Comparison of ENCODE assay signal across 9 cellular contexts in the genomic region with DNA sequence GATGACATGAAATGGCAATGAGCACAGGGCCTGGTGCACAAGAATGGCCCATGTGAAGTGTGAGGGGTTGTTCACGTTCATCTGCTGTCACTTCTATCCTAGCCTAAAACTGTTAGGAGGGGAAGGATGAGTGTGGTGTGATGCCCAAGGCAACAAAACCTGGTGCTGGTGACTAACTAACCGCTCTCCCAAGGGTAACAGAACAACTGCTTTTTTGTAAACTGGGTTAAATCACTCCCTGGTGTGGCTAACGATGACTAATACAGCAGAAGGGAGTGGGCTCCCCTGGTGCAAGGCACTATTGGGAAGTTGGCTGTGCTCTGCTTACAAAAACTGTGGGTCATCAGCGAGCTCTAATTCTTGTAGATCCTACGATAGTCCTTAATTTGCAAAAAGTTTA.
DNase-seq lines count a peak whose midpoint lies in the region; ATAC-seq and TF ChIP-seq lines count a peak whose summit lies in the region.
"Had no signal": no experiment of that assay in that cellular context is flagged by ENCODE, and none has a peak within 500 bp of the region (broad histone marks: within the 10 kb centered on the region; RNA-seq: fewer than 3 reads in every experiment).

No MANE protein-coding gene starts in this region.

- no peak overlapping the region for H3K18ac ChIP-seq in IMR-90 (ENCODE audit: low read depth, low read length)

- no peak for TF ChIP-seq CTCF in IMR-90 (conservative IDR thresholded peaks at IDR 0.05; ENCODE audit: low read depth, low read length)
- no peak for TF ChIP-seq CTCF in fibroblast of pulmonary artery (IDR thresholded peaks at IDR 0.05; ENCODE audit: low read length, missing control alignments)

- POLR2A ChIA-PET in IMR-90 (lab: Charles Lee; ENCODE audit: unreplicated experiment), result no interaction called here

- TF ChIP-seq POLR2A in IMR-90 (IDR thresholded peaks at IDR 0.05; ENCODE audit: low read depth, low read length), result no peak

- no peak overlapping the region for H4K91ac ChIP-seq in IMR-90 (ENCODE audit: insufficient read depth, low read depth, low read length)

- BruUV-seq in IMR-90 (replicated peaks; lab: Mats Ljungman, UMichigan), result no TSS peak

- H3K79me1 ChIP-seq in IMR-90 (ENCODE audit: low read depth in 1 of 2, low read length in 2 of 2), result no peaks in the 10 kb centered on the region

- peaks cover 5% of the 10 kb centered on the region; the same call in 1 of the 2 replicates for H3K9me1 ChIP-seq in IMR-90 (ENCODE audit: insufficient read depth, low read length)

- no peak overlapping the region for H3K23ac ChIP-seq in IMR-90 (ENCODE audit: low read depth, low read length)

- no peak overlapping the region for H4K5ac ChIP-seq in IMR-90 (ENCODE audit: low read depth, low read length)

- H2BK5ac ChIP-seq in IMR-90 (ENCODE audit: low read depth, low read length, poor library complexity, severe bottlenecking), result no peak overlapping the region

- peak overlapping the region; percentile 56 for H2BK120ac ChIP-seq in IMR-90 (ENCODE audit: low read depth, low read length)

- H3K36me3 ChIP-seq in IMR-90 (ENCODE audit: control insufficient read depth, insufficient read depth, low read length), result no peaks in the 10 kb centered on the region
- H3K36me3 ChIP-seq: thyroid gland had no signal

- dilution Hi-C loops in IMR-90 (cut with HindIII; ENCODE audit: low sequenced_read_pairs, unreplicated experiment), result no loop called here

- H2BK15ac ChIP-seq in IMR-90 (ENCODE audit: low read depth, low read length), result no peak overlapping the region

- ATAC-seq in GM21447 (IDR thresholded peaks at IDR 0.05; ENCODE audit: unreplicated experiment), result peak; percentile 57
- ATAC-seq in IMR-90 (ENCODE audit: low read depth), result peak; percentile 87
- no peak for ATAC-seq in HG03039 (IDR thresholded peaks at IDR 0.05; ENCODE audit: unreplicated experiment)
- ATAC-seq in HG02840 (IDR thresholded peaks at IDR 0.05; ENCODE audit: low FRiP score, unreplicated experiment), result no peak
- no peak for ATAC-seq in GM21423 (IDR thresholded peaks at IDR 0.05; ENCODE audit: unreplicated experiment)

- H3K56ac ChIP-seq in IMR-90 (ENCODE audit: extremely low read depth, insufficient read depth, low read length), result no peak overlapping the region

- WGBS in IMR-90 (ENCODE audit: extremely low coverage in 2 of 2, insufficient read length in 1 of 2), 2 experiments, result no CpG with 5 or more reads among the region's 5 CpGs

- no peak overlapping the region for H2BK20ac ChIP-seq in IMR-90 (ENCODE audit: low read depth, low read length)

- no peaks in the 10 kb centered on the region for H3K27me3 ChIP-seq in IMR-90 (ENCODE audit: control insufficient read depth, insufficient read depth, low read length)
- H3K27me3 ChIP-seq: thyroid gland had no signal

- no peaks in the 10 kb centered on the region for H3K4me1 ChIP-seq in IMR-90 (ENCODE audit: control insufficient read depth, insufficient read depth, low read length)
- H3K4me1 ChIP-seq: thyroid gland had no signal

- no peak overlapping the region for H2AK9ac ChIP-seq in IMR-90 (replicated peaks; ENCODE audit: low read depth, low read length, poor library complexity)

- no peak overlapping the region for H2AFZ ChIP-seq in IMR-90 (replicated peaks; ENCODE audit: low read length, poor library complexity)

- TF ChIP-seq RAD21 in IMR-90 (IDR thresholded peaks at IDR 0.05; ENCODE audit: low read length), result no peak

- CTCF ChIA-PET in IMR-90 (lab: Yijun Ruan, JAX), result no interaction called here

- intact Hi-C loops in IMR-90 (cut with micrococcal nuclease), result loop anchor here (1.0 kb wide), 1 partner anchor 9 kb away; no protein-coding TSS in a partner anchor

- no peak overlapping the region for H2AK5ac ChIP-seq in IMR-90 (ENCODE audit: low read depth, low read length)

- H3K4ac ChIP-seq in IMR-90 (ENCODE audit: low read depth, low read length), result no peak overlapping the region

- H3K9ac ChIP-seq in IMR-90 (ENCODE audit: low read depth, low read length), result no peak overlapping the region

- no peak overlapping the region for H3K27ac ChIP-seq in IMR-90 (ENCODE audit: insufficient read depth, low read length)
- H3K27ac ChIP-seq: thyroid gland had no signal

- 0 out of 2 replicates have a peak overlapping the region, but pooled peaks have one; percentile 3 for H3K4me2 ChIP-seq in IMR-90 (ENCODE audit: low read depth, low read length)

- no peak overlapping the region for H3K4me3 ChIP-seq in IMR-90 (ENCODE audit: insufficient read depth, low read depth, low read length)
- no peak overlapping the region for H3K4me3 ChIP-seq in fibroblast of pulmonary artery (replicated peaks; ENCODE audit: low read depth, low read length)
- H3K4me3 ChIP-seq: thyroid gland had no signal

- no peak overlapping the region for H4K8ac ChIP-seq in IMR-90 (ENCODE audit: low read depth in 2 of 2, low read length in 2 of 2)

- 0 out of 2 replicates have a peak overlapping the region, but pooled peaks have one; percentile 48 for H3K14ac ChIP-seq in IMR-90 (replicated peaks; ENCODE audit: low read depth, low read length)

- in situ Hi-C loops in IMR-90 (cut with MboI; ENCODE audit: low sequenced_read_pairs), result no loop called here

- peak; percentile 84 for DNase-seq in AG08395 (ENCODE audit: low spot score)
- DNase-seq in IMR-90, result peak; percentile 88
- peak; percentile 21 for DNase-seq in fibroblast of pulmonary artery (ENCODE audit: low read depth)
- no peak for DNase-seq in NCI-H2107 treated with DMSO at 0.1 percent for 48 hours (lab: John Stamatoyannopoulos, UW; ENCODE audit: unreplicated experiment)
- DNase-seq: thyroid gland had no signal

- H3K9me3 ChIP-seq in IMR-90 (ENCODE audit: control insufficient read depth, insufficient read depth, low read length), result no peaks in the 10 kb centered on the region
- H3K9me3 ChIP-seq: thyroid gland had no signal

- H4K20me1 ChIP-seq in IMR-90 (ENCODE audit: insufficient read depth, low read length), result no peaks in the 10 kb centered on the region

TF ChIP-seq in IMR-90, 13 proteins besides CTCF, POLR2A, EP300 and RAD21:
- TF ChIP-seq, protein P1, sequence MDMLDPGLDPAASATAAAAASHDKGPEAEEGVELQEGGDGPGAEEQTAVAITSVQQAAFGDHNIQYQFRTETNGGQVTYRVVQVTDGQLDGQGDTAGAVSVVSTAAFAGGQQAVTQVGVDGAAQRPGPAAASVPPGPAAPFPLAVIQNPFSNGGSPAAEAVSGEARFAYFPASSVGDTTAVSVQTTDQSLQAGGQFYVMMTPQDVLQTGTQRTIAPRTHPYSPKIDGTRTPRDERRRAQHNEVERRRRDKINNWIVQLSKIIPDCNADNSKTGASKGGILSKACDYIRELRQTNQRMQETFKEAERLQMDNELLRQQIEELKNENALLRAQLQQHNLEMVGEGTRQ (IDR thresholded peaks at IDR 0.05; ENCODE audit: low read depth, low read length), result no peak
- TF ChIP-seq MAZ (IDR thresholded peaks at IDR 0.05; ENCODE audit: borderline replicate concordance, low read depth, low read length) (no peak), BHLHE40 (IDR thresholded peaks at IDR 0.05; ENCODE audit: low read depth, low read length) (0 out of 2 replicates have a peak, but pooled peaks have one; percentile 4), FOS (IDR thresholded peaks at IDR 0.05; ENCODE audit: low read depth, low read length) (peak; percentile 44; the same call in 1 of the 2 replicates), NFE2L2 (IDR thresholded peaks at IDR 0.05; ENCODE audit: low read depth, low read length) (no peak), RFX5 (IDR thresholded peaks at IDR 0.05; ENCODE audit: low read depth, low read length) (no peak)

Comparison
In these comparisons a context has a peak if more than half of its experiments do, and no peak if none do; other contexts are left out.
1. ATAC-seq: peak in GM21447 (single experiment) and IMR-90 (single experiment); none in HG03039 (single experiment), HG02840 (single experiment) and GM21423 (single experiment).